ENCODE assay signal across 34 cellular contexts in genomic region chr4:84569009-84569408, GRCh38. TPM values are rescaled to one million over a fixed set of nuclear protein-coding genes. Genes with fewer than 3 reads are reported as not detected.
"Had no signal": no experiment of that assay in that cellular context is flagged by ENCODE, and none has a peak within 500 bp of the region (broad histone marks: within the 10 kb centered on the region; RNA-seq: fewer than 3 reads in every experiment).

No MANE protein-coding gene starts in this region.

- H3K36me3 Mint-ChIP-seq: activated naive CD8-positive, alpha-beta T cell had no signal

- H3K4me3 Mint-ChIP-seq: activated CD4-positive, alpha-beta T cell treated with anti-CD3 and anti-CD28 coated beads for 36 hours; activated CD4-positive, alpha-beta T cell treated with anti-CD3 and anti-CD28 coated beads, Interleukin-2, amount 10 ng/mL, durations not matched to agents 7 days and 5 days; activated CD8-positive, alpha-beta T cell treated with anti-CD3 and anti-CD28 coated beads, Interleukin-2, amount 10 ng/mL, durations not matched to agents 7 days and 5 days; activated naive CD4-positive, alpha-beta T cell treated with anti-CD3 and anti-CD28 coated beads for 36 hours; activated naive CD8-positive, alpha-beta T cell; activated naive CD8-positive, alpha-beta T cell treated with anti-CD3 and anti-CD28 coated beads, Interleukin-2, amount 50 U/mL, for 24 hours; activated T-cell treated with anti-CD3 and anti-CD28 coated beads, Interleukin-2, amount 50 U/mL, for 4 hours; activated T-helper 1 cell treated with anti-CD3 and anti-CD28 coated beads, Interleukin-12 subunit alpha, Interleukin-12 subunit beta, Interleukin-2, Interleukin-4 antibody, amounts not matched to agents 30 ng/mL and 10 ng/mL and 1 ng/mL, durations not matched to agents 14 hours and 24 hours and 36 hours; T-helper 1 cell treated with Interleukin-12 subunit alpha and Interleukin-12 subunit beta and Interleukin-4 antibody, amounts not matched to agents 30 μg/mL and 1 μg/mL, for 36 hours; T-helper 2 cell treated with Interferon-gamma antibody and Interleukin-4, amounts not matched to agents 5 μg/mL and 100 μg/mL, for 36 hours had no signal

- H3K4me2 ChIP-seq: SK-N-SH had no signal

- H3K36me3 ChIP-seq: brain microvascular endothelial cell, Peyer's patch, SJSA1 had no signal

- H3K9me3 ChIP-seq: Peyer's patch, SJSA1, SK-N-SH had no signal

- DNase-seq: activated CD4-positive, alpha-beta T cell treated with anti-CD3 and anti-CD28 coated beads for 36 hours; activated CD4-positive, alpha-beta T cell treated with anti-CD3 and anti-CD28 coated beads, Interleukin-2, amount 10 ng/mL, durations not matched to agents 7 days and 5 days; activated CD4-positive, alpha-beta T cell treated with anti-CD3 and anti-CD28 coated beads, Interleukin-2, amount 50 U/mL, for 48 hours; activated CD8-positive, alpha-beta T cell treated with anti-CD3 and anti-CD28 coated beads, Interleukin-2, amount 10 ng/mL, durations not matched to agents 7 days and 5 days; activated gamma-delta T cell treated with Interleukin-2 at 50 U/mL for 16 hours; activated naive CD4-positive, alpha-beta T cell treated with anti-CD3 and anti-CD28 coated beads for 36 hours; activated naive CD8-positive, alpha-beta T cell treated with anti-CD3 and anti-CD28 coated beads, Interleukin-2, amount 50 U/mL, for 24 hours; activated T-cell treated with anti-CD3 and anti-CD28 coated beads, Interleukin-2, amount 50 U/mL, for 4 hours; anterior cingulate cortex; brain microvascular endothelial cell; central memory CD4-positive, alpha-beta T cell; Karpas-422; NCI-H1105; NCI-H1417 treated with DMSO at 0.1 percent for 48 hours; NCI-H1694; NCI-H1930; NCI-H2081 treated with DMSO at 0.1 percent for 48 hours; NCI-H2171; NCI-H510A; NCI-H526; NCI-H748 treated with DMSO at 0.1 percent for 48 hours; NK-92 treated with Interleukin-12 subunit alpha and Interleukin-12 subunit beta, amount 100 ng/mL, for 24 hours; PC-3; Peyer's patch; RPMI8226; SHP77 treated with DMSO at 0.1 percent for 48 hours; SK-N-SH had no signal

- H3K9ac ChIP-seq: SK-N-SH had no signal

- ATAC-seq: activated CD4-positive, alpha-beta T cell treated with anti-CD3 and anti-CD28 coated beads for 36 hours; activated CD4-positive, CD25-positive, alpha-beta regulatory T cell treated with anti-CD3 and anti-CD28 coated beads, Interleukin-2, amount 50 U/mL, for 24 hours; activated CD8-positive, alpha-beta T cell treated with anti-CD3 and anti-CD28 coated beads, Interleukin-2, amount 10 ng/mL, durations not matched to agents 7 days and 5 days; activated naive CD8-positive, alpha-beta T cell treated with anti-CD3 and anti-CD28 coated beads, Interleukin-2, amount 50 U/mL, for 24 hours; activated T-cell treated with anti-CD3 and anti-CD28 coated beads, Interleukin-2, amount 50 U/mL, for 4 hours; PC-3 had no signal

- H3K27ac ChIP-seq: brain microvascular endothelial cell, Peyer's patch, SJSA1 had no signal

- H3K9me2 ChIP-seq: SK-N-SH had no signal

- H3K4me3 ChIP-seq: Peyer's patch, SJSA1 had no signal

- H3K27ac Mint-ChIP-seq: activated CD4-positive, alpha-beta T cell treated with anti-CD3 and anti-CD28 coated beads for 36 hours; activated CD4-positive, alpha-beta T cell treated with anti-CD3 and anti-CD28 coated beads, Interleukin-2, amount 10 ng/mL, durations not matched to agents 7 days and 5 days; activated CD8-positive, alpha-beta T cell treated with anti-CD3 and anti-CD28 coated beads, Interleukin-2, amount 10 ng/mL, durations not matched to agents 7 days and 5 days; activated naive CD8-positive, alpha-beta T cell; activated naive CD8-positive, alpha-beta T cell treated with anti-CD3 and anti-CD28 coated beads, Interleukin-2, amount 50 U/mL, for 24 hours; activated T-helper 1 cell treated with anti-CD3 and anti-CD28 coated beads, Interleukin-12 subunit alpha, Interleukin-12 subunit beta, Interleukin-2, Interleukin-4 antibody, amounts not matched to agents 30 ng/mL and 10 ng/mL and 1 ng/mL, durations not matched to agents 14 hours and 24 hours and 36 hours; T-helper 1 cell treated with Interleukin-12 subunit alpha and Interleukin-12 subunit beta and Interleukin-4 antibody, amounts not matched to agents 30 μg/mL and 1 μg/mL, for 36 hours; T-helper 2 cell treated with Interferon-gamma antibody and Interleukin-4, amounts not matched to agents 5 μg/mL and 100 μg/mL, for 36 hours had no signal

- H3K4me1 ChIP-seq: Peyer's patch had no signal

- H3K9me3 Mint-ChIP-seq: activated CD4-positive, alpha-beta T cell treated with anti-CD3 and anti-CD28 coated beads, Interleukin-2, amount 10 ng/mL, durations not matched to agents 7 days and 5 days; activated naive CD4-positive, alpha-beta T cell treated with anti-CD3 and anti-CD28 coated beads for 36 hours; activated naive CD8-positive, alpha-beta T cell treated with anti-CD3 and anti-CD28 coated beads, Interleukin-2, amount 50 U/mL, for 24 hours; activated T-cell treated with anti-CD3 and anti-CD28 coated beads, Interleukin-2, amount 50 U/mL, for 4 hours; activated T-helper 1 cell treated with anti-CD3 and anti-CD28 coated beads, Interleukin-12 subunit alpha, Interleukin-12 subunit beta, Interleukin-2, Interleukin-4 antibody, amounts not matched to agents 30 ng/mL and 10 ng/mL and 1 ng/mL, durations not matched to agents 14 hours and 24 hours and 36 hours; T-helper 1 cell treated with Interleukin-12 subunit alpha and Interleukin-12 subunit beta and Interleukin-4 antibody, amounts not matched to agents 30 μg/mL and 1 μg/mL, for 36 hours; T-helper 2 cell treated with Interferon-gamma antibody and Interleukin-4, amounts not matched to agents 5 μg/mL and 100 μg/mL, for 36 hours had no signal

- FAIRE-seq: TTC549 had no signal

- H3K27me3 ChIP-seq: brain microvascular endothelial cell, Peyer's patch, SJSA1 had no signal

RNA-seq across cellular contexts. Expression of gene CDS1, which starts 13.9 kb away (rescaled TPM):
- total RNA-seq: activated CD8-positive, alpha-beta T cell treated with anti-CD3 and anti-CD28 coated beads, Interleukin-2, amount 10 ng/mL, durations not matched to agents 7 days and 5 days; activated T-helper 1 cell treated with anti-CD3 and anti-CD28 coated beads, Interleukin-12 subunit alpha, Interleukin-12 subunit beta, Interleukin-2, Interleukin-4 antibody, amounts not matched to agents 30 ng/mL and 10 ng/mL and 1 ng/mL, durations not matched to agents 14 hours and 24 hours and 36 hours had no signal
